In the genomic region with DNA sequence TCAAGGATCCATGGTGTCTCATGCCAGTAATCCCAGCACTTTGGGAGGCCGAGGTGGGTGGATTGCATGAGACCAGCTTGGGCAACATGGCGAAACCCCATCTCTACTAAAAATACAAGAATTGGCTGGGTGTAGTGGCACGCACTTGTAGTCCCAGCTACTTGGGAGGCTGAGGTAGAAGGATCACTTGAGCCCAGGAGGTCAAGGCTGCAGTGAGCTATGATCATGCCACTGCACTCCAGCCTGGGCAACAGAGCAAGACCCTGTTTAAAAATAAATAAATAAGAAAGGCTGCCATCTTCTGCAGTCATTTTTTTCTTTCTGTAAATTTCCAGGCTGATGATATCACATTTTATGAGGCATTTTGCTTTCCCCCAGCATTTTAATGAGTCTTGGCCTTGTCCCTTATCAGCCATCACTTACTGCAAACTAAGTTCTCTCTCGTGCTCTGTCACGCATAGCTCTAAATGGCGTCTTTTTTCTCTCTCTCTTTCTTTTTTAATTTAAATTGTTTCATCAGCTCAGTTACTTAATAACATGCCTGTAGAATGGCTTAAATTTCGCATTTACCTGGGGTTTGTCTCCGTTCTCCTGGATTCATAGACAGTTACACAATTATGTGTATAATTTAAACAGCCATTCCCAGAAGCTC, we compare ENCODE assay signal across 10 cellular contexts. TPM values are rescaled to one million over a fixed set of nuclear protein-coding genes. Genes with fewer than 3 reads are reported as not detected.
DNase-seq lines count a peak whose midpoint lies in the region; ATAC-seq and TF ChIP-seq lines count a peak whose summit lies in the region.
"Not testable (repeated sequence)": the region's sequence is repeated elsewhere in the genome, so short reads cannot be mapped to it uniquely, and the experiment has no call there.
"Had no signal": no experiment of that assay in that cellular context is flagged by ENCODE, and none has a peak within 500 bp of the region (broad histone marks: within the 10 kb centered on the region; RNA-seq: fewer than 3 reads in every experiment).

No MANE protein-coding gene starts in this region.

- CTCF ChIA-PET in HEK293 (lab: Yijun Ruan, JAX), result interaction anchor here (0.5 to 1.0 kb wide), 4 partner anchors 16 to 111 kb away, joined by 3 to 6 read pairs (median 4); no protein-coding TSS in a partner anchor

- H3K9ac ChIP-seq in SK-N-MC (ENCODE audit: insufficient read length), result not testable (repeated sequence)

- H3K4me2 ChIP-seq in osteoblast (ENCODE audit: insufficient read depth, low read length), result not testable (repeated sequence)

- ATAC-seq in CD4-positive, CD25-positive, alpha-beta regulatory T cell (ENCODE audit: low read depth in 2 of 2); activated T-cell treated with anti-CD3 and anti-CD28 coated beads, Interleukin-2, amount 50 U/mL, for 72 hours (replicated peaks in 1 of 2); stimulated activated memory B cell treated with anti-CD40 and anti-IgM and Interleukin-4, amounts not matched to agents 10 μg/mL and 1 μg/mL and 100 μg/mL, for 72 hours: not testable (repeated sequence)

- DNase-seq in CD4-positive, CD25-positive, alpha-beta regulatory T cell; SK-N-MC (ENCODE audit: low read depth, low spot score); activated T-cell treated with anti-CD3 and anti-CD28 coated beads, Interleukin-2, amount 50 U/mL, for 72 hours; endothelial cell (ENCODE audit: low spot score): not testable (repeated sequence)
- peak; percentile 5 for DNase-seq in osteoblast (ENCODE audit: insufficient read length, low spot score, missing footprints)

- not testable (repeated sequence) for TF ChIP-seq CTCF in HEK293 (tag by site-specific recombination; IDR thresholded peaks at IDR 0.05); endothelial cell (IDR thresholded peaks at IDR 0.05; ENCODE audit: unreplicated experiment); osteoblast (IDR thresholded peaks at IDR 0.05; ENCODE audit: extremely low read depth, low read depth, low read length)

- H3K9me3 Mint-ChIP-seq in CD4-positive, CD25-positive, alpha-beta regulatory T cell; activated T-cell treated with anti-CD3 and anti-CD28 coated beads, Interleukin-2, amount 50 U/mL, for 72 hours; endothelial cell (ENCODE audit: unreplicated experiment); stimulated activated memory B cell treated with anti-CD40 and anti-IgM and Interleukin-4, amounts not matched to agents 10 μg/mL and 1 μg/mL and 100 μg/mL, for 72 hours: not testable (repeated sequence)

- peaks cover 29% of the 10 kb centered on the region for H3K79me2 ChIP-seq in osteoblast (ENCODE audit: insufficient read depth, low read length)

- not testable (repeated sequence) for H3K4me3 Mint-ChIP-seq in CD4-positive, CD25-positive, alpha-beta regulatory T cell; activated T-cell treated with anti-CD3 and anti-CD28 coated beads, Interleukin-2, amount 50 U/mL, for 72 hours; stimulated activated memory B cell treated with anti-CD40 and anti-IgM and Interleukin-4, amounts not matched to agents 10 μg/mL and 1 μg/mL and 100 μg/mL, for 72 hours
- H3K4me3 Mint-ChIP-seq in endothelial cell (ENCODE audit: unreplicated experiment), result peak overlapping the region; percentile 68

- peaks cover 77% of the 10 kb centered on the region for H3K36me3 ChIP-seq in CD4-positive, CD25-positive, alpha-beta regulatory T cell (ENCODE audit: control insufficient read depth, insufficient read depth, low read length)
- H3K36me3 ChIP-seq in HEK293 (ENCODE audit: control insufficient read depth in 2 of 2, insufficient read depth in 1 of 2, low read length in 2 of 2) (peaks cover 46 to 86% of the 10 kb centered on the region in 2 experiments), SK-N-MC (ENCODE audit: insufficient read depth, low read length) (peaks cover 91% of the 10 kb centered on the region), osteoblast (ENCODE audit: insufficient read depth, low read length) (peaks cover 92% of the 10 kb centered on the region)

- not testable (repeated sequence) for H3K27me3 Mint-ChIP-seq in CD4-positive, CD25-positive, alpha-beta regulatory T cell; activated T-cell treated with anti-CD3 and anti-CD28 coated beads, Interleukin-2, amount 50 U/mL, for 72 hours (ENCODE audit: low read depth); endothelial cell (ENCODE audit: unreplicated experiment); stimulated activated memory B cell treated with anti-CD40 and anti-IgM and Interleukin-4, amounts not matched to agents 10 μg/mL and 1 μg/mL and 100 μg/mL, for 72 hours

- H3K4me1 ChIP-seq in CD4-positive, CD25-positive, alpha-beta regulatory T cell (ENCODE audit: control insufficient read depth, insufficient read depth, low read length, poor library complexity, severe bottlenecking); HEK293 (ENCODE audit: control insufficient read depth, insufficient read depth, low read length); osteoblast (ENCODE audit: insufficient read depth, low read length): not testable (repeated sequence)

- not testable (repeated sequence) for H3K27ac ChIP-seq in CD4-positive, CD25-positive, alpha-beta regulatory T cell (ENCODE audit: insufficient read depth, low read length, poor library complexity, severe bottlenecking); osteoblast (ENCODE audit: low read depth, low read length)
- H3K27ac ChIP-seq in HEK293 (ENCODE audit: extremely low read depth, low read depth, low read length), result 0 out of 2 replicates have a peak overlapping the region, but pooled peaks have one; percentile 31
- 0 out of 2 replicates have a peak overlapping the region, but pooled peaks have one; percentile 21 for H3K27ac ChIP-seq in SK-N-MC

- not testable (repeated sequence) for H3K4me3 ChIP-seq in CD4-positive, CD25-positive, alpha-beta regulatory T cell (ENCODE audit: low read depth, low read length); HEK293 (ENCODE audit: low read depth, low read length); SK-N-MC; osteoblast (ENCODE audit: insufficient read depth, low read length)

- not testable (repeated sequence) for H3K9me3 ChIP-seq in CD4-positive, CD25-positive, alpha-beta regulatory T cell (ENCODE audit: control insufficient read depth in 2 of 2, low read length in 2 of 2); HEK293 (ENCODE audit: control insufficient read depth, insufficient read depth, low read depth, low read length); SK-N-MC (ENCODE audit: low read depth, low read length); osteoblast (ENCODE audit: low read depth, low read length)

- H3K4me1 Mint-ChIP-seq in CD4-positive, CD25-positive, alpha-beta regulatory T cell, result peaks cover 0 to 14% (median 12%) of the 10 kb centered on the region in 4 donors
- H3K4me1 Mint-ChIP-seq in activated T-cell treated with anti-CD3 and anti-CD28 coated beads, Interleukin-2, amount 50 U/mL, for 72 hours (ENCODE audit: low read depth), result peaks cover 33% of the 10 kb centered on the region
- H3K4me1 Mint-ChIP-seq in endothelial cell (ENCODE audit: unreplicated experiment), result not testable (repeated sequence)
- H3K4me1 Mint-ChIP-seq in stimulated activated memory B cell treated with anti-CD40 and anti-IgM and Interleukin-4, amounts not matched to agents 10 μg/mL and 1 μg/mL and 100 μg/mL, for 72 hours, result peaks cover 31% of the 10 kb centered on the region

- not testable (repeated sequence) for H3K27me3 ChIP-seq in CD4-positive, CD25-positive, alpha-beta regulatory T cell (ENCODE audit: control insufficient read depth, insufficient read depth, low read length); osteoblast (ENCODE audit: insufficient read depth, low read length)

- POLR2A ChIA-PET in HEK293 (lab: Yijun Ruan, JAX), result interaction anchor here (1.5 to 2.2 kb wide), 2 partner anchors 12 kb away, joined by 3 to 5 read pairs; no protein-coding TSS in a partner anchor

- peak overlapping the region; percentile 15 to 44 (median 33) for H3K27ac Mint-ChIP-seq in CD4-positive, CD25-positive, alpha-beta regulatory T cell
- H3K27ac Mint-ChIP-seq in activated T-cell treated with anti-CD3 and anti-CD28 coated beads, Interleukin-2, amount 50 U/mL, for 72 hours, result peak overlapping the region; percentile 87
- not testable (repeated sequence) for H3K27ac Mint-ChIP-seq in endothelial cell (ENCODE audit: unreplicated experiment)
- peak overlapping the region; percentile 37 for H3K27ac Mint-ChIP-seq in stimulated activated memory B cell treated with anti-CD40 and anti-IgM and Interleukin-4, amounts not matched to agents 10 μg/mL and 1 μg/mL and 100 μg/mL, for 72 hours

- H2AFZ ChIP-seq in osteoblast (ENCODE audit: low read length), result not testable (repeated sequence)

- peaks cover 57% of the 10 kb centered on the region for H4K20me1 ChIP-seq in osteoblast (ENCODE audit: insufficient read depth, low read length)

- peaks cover 49% of the 10 kb centered on the region for H3K36me3 Mint-ChIP-seq in CD4-positive, CD25-positive, alpha-beta regulatory T cell
- peaks cover 29 to 59% of the 10 kb centered on the region in 2 donors for H3K36me3 Mint-ChIP-seq in activated T-cell treated with anti-CD3 and anti-CD28 coated beads, Interleukin-2, amount 50 U/mL, for 72 hours (ENCODE audit: insufficient read depth in 2 of 2)
- H3K36me3 Mint-ChIP-seq in endothelial cell (ENCODE audit: low read depth, unreplicated experiment), result peaks cover 56% of the 10 kb centered on the region
- H3K36me3 Mint-ChIP-seq in stimulated activated memory B cell treated with anti-CD40 and anti-IgM and Interleukin-4, amounts not matched to agents 10 μg/mL and 1 μg/mL and 100 μg/mL, for 72 hours, result peaks cover 75% of the 10 kb centered on the region

RNA-seq across cellular contexts. Expression of a gene that starts 12.2 kb away (rescaled TPM):
- 88.1 TPM for total RNA-seq in CD4-positive, CD25-positive, alpha-beta regulatory T cell
- polyA plus RNA-seq in CD4-positive, CD25-positive, alpha-beta regulatory T cell, result 10 to 100 TPM; 79.6 to 93.0 (median 87.8) TPM
- 10 to 100 TPM; 95.9 to 99.2 TPM for total RNA-seq in activated T-cell treated with anti-CD3 and anti-CD28 coated beads, Interleukin-2, amount 50 U/mL, for 72 hours
- 60.6 TPM for total RNA-seq in endothelial cell (ENCODE audit: unreplicated experiment)
- total RNA-seq in osteoblast, result 61.6 and 68.8 TPM in 2 replicates

RNA-seq across cellular contexts. Expression of a gene that starts 23.1 kb away (rescaled TPM):
- total RNA-seq in CD4-positive, CD25-positive, alpha-beta regulatory T cell, result 305 TPM
- polyA plus RNA-seq in CD4-positive, CD25-positive, alpha-beta regulatory T cell, result 100 to 1,000 TPM; 109 to 163 (median 131) TPM
- 100 to 1,000 TPM; 427 to 456 TPM for total RNA-seq in activated T-cell treated with anti-CD3 and anti-CD28 coated beads, Interleukin-2, amount 50 U/mL, for 72 hours
- total RNA-seq in endothelial cell (ENCODE audit: unreplicated experiment) (644 TPM), osteoblast (1,233 and 1,325 TPM in 2 replicates)

RNA-seq across cellular contexts. Expression of a gene that starts 44.0 kb away (rescaled TPM):
- total RNA-seq in CD4-positive, CD25-positive, alpha-beta regulatory T cell, result 45.5 TPM
- 10 to 100 TPM in 3 of 4 donors, 1 to 10 TPM in 1; 8.8 to 17.0 (median 12.4) TPM for polyA plus RNA-seq in CD4-positive, CD25-positive, alpha-beta regulatory T cell
- total RNA-seq in activated T-cell treated with anti-CD3 and anti-CD28 coated beads, Interleukin-2, amount 50 U/mL, for 72 hours, result 10 to 100 TPM; 29.9 to 37.2 TPM
- total RNA-seq in endothelial cell (ENCODE audit: unreplicated experiment) (not detected), osteoblast (0.36 TPM in 1 of 2 replicates, not detected in the other)
- total RNA-seq: G401, HT1080 had no signal
- polyA plus RNA-seq: SK-N-SH had no signal

Comparison
In these comparisons a context has a peak if more than half of its experiments do, and no peak if none do; other contexts are left out.
1. RNA of a gene that starts 44.0 kb away (total RNA-seq): 45.5 TPM in CD4-positive, CD25-positive, alpha-beta regulatory T cell (single experiment) and 29.9 to 37.2 TPM in activated T-cell treated with anti-CD3 and anti-CD28 coated beads, Interleukin-2, amount 50 U/mL, for 72 hours; 0.36 TPM in osteoblast and not detected in endothelial cell (single experiment); every median in the first group is over 10 times any median in the second.